In genomic region chr6:99823513-99824235, GRCh38 we compare ENCODE assay signal across 8 cellular contexts.
DNase-seq lines count a peak whose midpoint lies in the region; ATAC-seq and TF ChIP-seq lines count a peak whose summit lies in the region.
"Not testable (repeated sequence)": the region's sequence is repeated elsewhere in the genome, so short reads cannot be mapped to it uniquely, and the experiment has no call there.

No MANE protein-coding gene starts in this region.

- not testable (repeated sequence) for H3K36me3 ChIP-seq in CD8-positive, alpha-beta memory T cell (ENCODE audit: insufficient read depth, low read length); cardiac muscle cell; mucosa of rectum (ENCODE audit: control insufficient read depth in 2 of 2, insufficient read depth in 2 of 2, low read length in 2 of 2)

- H3K36me3 Mint-ChIP-seq in CD8-positive, alpha-beta memory T cell; IgD-negative memory B cell; T-helper 17 cell (ENCODE audit: low read depth); activated T-cell treated with anti-CD3 and anti-CD28 coated beads, Interleukin-2, amount 50 U/mL, for 4 hours (ENCODE audit: insufficient read depth); central memory CD8-positive, alpha-beta T cell (ENCODE audit: insufficient read depth); stimulated activated effector memory CD8-positive, alpha-beta T cell treated with anti-CD3 and anti-CD28 coated beads, Interleukin-12 subunit alpha, Interleukin-12 subunit beta, amount 100 ng/mL, for 72 hours: not testable (repeated sequence)

- CTCF ChIA-PET in CD8-positive, alpha-beta memory T cell (lab: Charles Lee), result not testable (repeated sequence)

- H3K27me3 Mint-ChIP-seq in CD8-positive, alpha-beta memory T cell, result peaks cover 14 to 38% of the 10 kb centered on the region in 2 donors
- H3K27me3 Mint-ChIP-seq in IgD-negative memory B cell (peaks cover 18% of the 10 kb centered on the region), T-helper 17 cell (peaks cover 32% of the 10 kb centered on the region)
- peaks cover 16% of the 10 kb centered on the region for H3K27me3 Mint-ChIP-seq in activated T-cell treated with anti-CD3 and anti-CD28 coated beads, Interleukin-2, amount 50 U/mL, for 4 hours (ENCODE audit: low read depth)
- H3K27me3 Mint-ChIP-seq in central memory CD8-positive, alpha-beta T cell, result peaks cover 47% of the 10 kb centered on the region

- not testable (repeated sequence) for H3K9me3 ChIP-seq in CD8-positive, alpha-beta memory T cell (ENCODE audit: low read length); T-helper 17 cell (ENCODE audit: control insufficient read depth, low read length, poor library complexity, severe bottlenecking); cardiac muscle cell (ENCODE audit: low read depth); mucosa of rectum (ENCODE audit: control insufficient read depth in 2 of 2, low read length in 2 of 2)

- not testable (repeated sequence) for H3K27ac ChIP-seq in CD8-positive, alpha-beta memory T cell (ENCODE audit: low read depth, low read length); cardiac muscle cell; mucosa of rectum (ENCODE audit: low read depth in 2 of 2, low read length in 2 of 2)

- peak overlapping the region in 1 of 8 donors; percentile 18 for H3K27ac Mint-ChIP-seq in CD8-positive, alpha-beta memory T cell
- not testable (repeated sequence) for H3K27ac Mint-ChIP-seq in IgD-negative memory B cell; T-helper 17 cell; central memory CD8-positive, alpha-beta T cell (ENCODE audit: low read depth); stimulated activated effector memory CD8-positive, alpha-beta T cell treated with anti-CD3 and anti-CD28 coated beads, Interleukin-12 subunit alpha, Interleukin-12 subunit beta, amount 100 ng/mL, for 72 hours

- H3K9me3 Mint-ChIP-seq in CD8-positive, alpha-beta memory T cell; IgD-negative memory B cell; activated T-cell treated with anti-CD3 and anti-CD28 coated beads, Interleukin-2, amount 50 U/mL, for 4 hours; central memory CD8-positive, alpha-beta T cell; stimulated activated effector memory CD8-positive, alpha-beta T cell treated with anti-CD3 and anti-CD28 coated beads, Interleukin-12 subunit alpha, Interleukin-12 subunit beta, amount 100 ng/mL, for 72 hours: not testable (repeated sequence)

- H3K27me3 ChIP-seq in CD8-positive, alpha-beta memory T cell (ENCODE audit: insufficient read depth, low read length, poor library complexity, severe bottlenecking); cardiac muscle cell; mucosa of rectum (ENCODE audit: control insufficient read depth in 2 of 2, insufficient read depth in 2 of 2, low read length in 2 of 2): not testable (repeated sequence)

- not testable (repeated sequence) for DNase-seq in CD8-positive, alpha-beta memory T cell; T-helper 17 cell; activated T-cell treated with anti-CD3 and anti-CD28 coated beads, Interleukin-2, amount 50 U/mL, for 4 hours; central memory CD8-positive, alpha-beta T cell (ENCODE audit: low spot score in 2 of 2); cardiac muscle cell (ENCODE audit: low read depth in 1 of 2, low spot score in 1 of 2); stimulated activated effector memory CD8-positive, alpha-beta T cell treated with anti-CD3 and anti-CD28 coated beads, Interleukin-12 subunit alpha, Interleukin-12 subunit beta, amount 100 ng/mL, for 72 hours (ENCODE audit: low spot score in 2 of 2)

- POLR2A ChIA-PET in CD8-positive, alpha-beta memory T cell (lab: Charles Lee), result not testable (repeated sequence)

- H3K4me1 ChIP-seq in CD8-positive, alpha-beta memory T cell (ENCODE audit: insufficient read depth, low read length); cardiac muscle cell (ENCODE audit: low read depth); mucosa of rectum (ENCODE audit: control insufficient read depth in 2 of 2, insufficient read depth in 2 of 2, low read length in 2 of 2): not testable (repeated sequence)

- TF ChIP-seq CTCF in cardiac muscle cell (IDR thresholded peaks at IDR 0.05; ENCODE audit: low read depth, low read length), result not testable (repeated sequence)

- peak overlapping the region in 6 of 7 donors; percentile 24 to 74 (median 64) for H3K4me3 Mint-ChIP-seq in CD8-positive, alpha-beta memory T cell
- peak overlapping the region in 3 of 4 donors; percentile 65 to 82 (median 68) for H3K4me3 Mint-ChIP-seq in IgD-negative memory B cell
- peak overlapping the region; percentile 69 for H3K4me3 Mint-ChIP-seq in T-helper 17 cell
- H3K4me3 Mint-ChIP-seq in activated T-cell treated with anti-CD3 and anti-CD28 coated beads, Interleukin-2, amount 50 U/mL, for 4 hours, result peak overlapping the region; percentile 33
- H3K4me3 Mint-ChIP-seq in central memory CD8-positive, alpha-beta T cell, result peak overlapping the region; percentile 56
- peak overlapping the region; percentile 38 for H3K4me3 Mint-ChIP-seq in stimulated activated effector memory CD8-positive, alpha-beta T cell treated with anti-CD3 and anti-CD28 coated beads, Interleukin-12 subunit alpha, Interleukin-12 subunit beta, amount 100 ng/mL, for 72 hours

- ATAC-seq in T-helper 17 cell; activated T-cell treated with anti-CD3 and anti-CD28 coated beads, Interleukin-2, amount 50 U/mL, for 4 hours; central memory CD8-positive, alpha-beta T cell (replicated peaks; ENCODE audit: extremely low read depth, poor library complexity, severe bottlenecking); stimulated activated effector memory CD8-positive, alpha-beta T cell treated with anti-CD3 and anti-CD28 coated beads, Interleukin-12 subunit alpha, Interleukin-12 subunit beta, amount 100 ng/mL, for 72 hours: not testable (repeated sequence)

- H3K9ac ChIP-seq in mucosa of rectum (ENCODE audit: low read depth in 1 of 2, low read length in 2 of 2), result not testable (repeated sequence)

- not testable (repeated sequence) for H3K4me3 ChIP-seq in CD8-positive, alpha-beta memory T cell (ENCODE audit: low read length)
- peak overlapping the region; percentile 24 for H3K4me3 ChIP-seq in cardiac muscle cell
- peak overlapping the region; percentile 23 to 30 for H3K4me3 ChIP-seq in mucosa of rectum (ENCODE audit: low read length in 2 of 2)

- not testable (repeated sequence) for H3K4me1 Mint-ChIP-seq in CD8-positive, alpha-beta memory T cell; IgD-negative memory B cell; T-helper 17 cell; activated T-cell treated with anti-CD3 and anti-CD28 coated beads, Interleukin-2, amount 50 U/mL, for 4 hours (ENCODE audit: low read depth); central memory CD8-positive, alpha-beta T cell; stimulated activated effector memory CD8-positive, alpha-beta T cell treated with anti-CD3 and anti-CD28 coated beads, Interleukin-12 subunit alpha, Interleukin-12 subunit beta, amount 100 ng/mL, for 72 hours
